ENCODE assay signal across 1 cellular context in genomic region chr7:21671859-21672258, GRCh38.
TF ChIP-seq lines count a peak whose summit lies in the region.

No MANE protein-coding gene starts in this region.

TF ChIP-seq in GM12878, 131 proteins besides CTCF, POLR2A, EP300 and RAD21 (continued from another document):
- TF ChIP-seq, protein P1, sequence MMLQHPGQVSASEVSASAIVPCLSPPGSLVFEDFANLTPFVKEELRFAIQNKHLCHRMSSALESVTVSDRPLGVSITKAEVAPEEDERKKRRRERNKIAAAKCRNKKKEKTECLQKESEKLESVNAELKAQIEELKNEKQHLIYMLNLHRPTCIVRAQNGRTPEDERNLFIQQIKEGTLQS (IDR thresholded peaks at IDR 0.05; ENCODE audit: borderline replicate concordance, extremely low read depth, low read depth, low read length), result no peak
- TF ChIP-seq RUNX3 (IDR thresholded peaks at IDR 0.05; ENCODE audit: low read length) (peak; percentile 59), ZBED1 (IDR thresholded peaks at IDR 0.05; ENCODE audit: borderline replicate concordance) (0 out of 2 replicates have a peak, but pooled peaks have one; percentile 38), ZNF217 (IDR thresholded peaks at IDR 0.05) (no peak), TCF3 (IDR thresholded peaks at IDR 0.05; ENCODE audit: borderline replicate concordance, insufficient read depth, low read depth, low read length) (no peak), JUNB (IDR thresholded peaks at IDR 0.05) (peak; percentile 82), SPI1 (IDR thresholded peaks at IDR 0.05; ENCODE audit: borderline replicate concordance, insufficient read depth, low read depth, low read length) (peak; percentile 35; the same call in 1 of the 2 replicates), ATF7 (IDR thresholded peaks at IDR 0.05; ENCODE audit: low read depth) (no peak), HDAC6 (IDR thresholded peaks at IDR 0.05; ENCODE audit: unreplicated experiment) (no peak), NFYA (IDR thresholded peaks at IDR 0.05; ENCODE audit: borderline replicate concordance, low read depth, low read length) (no peak), SMAD5 (IDR thresholded peaks at IDR 0.05; ENCODE audit: low read depth) (no peak), BRCA1 (IDR thresholded peaks at IDR 0.05; ENCODE audit: low read depth, low read length) (no peak)
- TF ChIP-seq, protein P2, sequence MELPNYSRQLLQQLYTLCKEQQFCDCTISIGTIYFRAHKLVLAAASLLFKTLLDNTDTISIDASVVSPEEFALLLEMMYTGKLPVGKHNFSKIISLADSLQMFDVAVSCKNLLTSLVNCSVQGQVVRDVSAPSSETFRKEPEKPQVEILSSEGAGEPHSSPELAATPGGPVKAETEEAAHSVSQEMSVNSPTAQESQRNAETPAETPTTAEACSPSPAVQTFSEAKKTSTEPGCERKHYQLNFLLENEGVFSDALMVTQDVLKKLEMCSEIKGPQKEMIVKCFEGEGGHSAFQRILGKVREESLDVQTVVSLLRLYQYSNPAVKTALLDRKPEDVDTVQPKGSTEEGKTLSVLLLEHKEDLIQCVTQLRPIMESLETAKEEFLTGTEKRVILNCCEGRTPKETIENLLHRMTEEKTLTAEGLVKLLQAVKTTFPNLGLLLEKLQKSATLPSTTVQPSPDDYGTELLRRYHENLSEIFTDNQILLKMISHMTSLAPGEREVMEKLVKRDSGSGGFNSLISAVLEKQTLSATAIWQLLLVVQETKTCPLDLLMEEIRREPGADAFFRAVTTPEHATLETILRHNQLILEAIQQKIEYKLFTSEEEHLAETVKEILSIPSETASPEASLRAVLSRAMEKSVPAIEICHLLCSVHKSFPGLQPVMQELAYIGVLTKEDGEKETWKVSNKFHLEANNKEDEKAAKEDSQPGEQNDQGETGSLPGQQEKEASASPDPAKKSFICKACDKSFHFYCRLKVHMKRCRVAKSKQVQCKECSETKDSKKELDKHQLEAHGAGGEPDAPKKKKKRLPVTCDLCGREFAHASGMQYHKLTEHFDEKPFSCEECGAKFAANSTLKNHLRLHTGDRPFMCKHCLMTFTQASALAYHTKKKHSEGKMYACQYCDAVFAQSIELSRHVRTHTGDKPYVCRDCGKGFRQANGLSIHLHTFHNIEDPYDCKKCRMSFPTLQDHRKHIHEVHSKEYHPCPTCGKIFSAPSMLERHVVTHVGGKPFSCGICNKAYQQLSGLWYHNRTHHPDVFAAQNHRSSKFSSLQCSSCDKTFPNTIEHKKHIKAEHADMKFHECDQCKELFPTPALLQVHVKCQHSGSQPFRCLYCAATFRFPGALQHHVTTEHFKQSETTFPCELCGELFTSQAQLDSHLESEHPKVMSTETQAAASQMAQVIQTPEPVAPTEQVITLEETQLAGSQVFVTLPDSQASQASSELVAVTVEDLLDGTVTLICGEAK (IDR thresholded peaks at IDR 0.05; ENCODE audit: borderline replicate concordance), result no peak
- TF ChIP-seq, protein P3, sequence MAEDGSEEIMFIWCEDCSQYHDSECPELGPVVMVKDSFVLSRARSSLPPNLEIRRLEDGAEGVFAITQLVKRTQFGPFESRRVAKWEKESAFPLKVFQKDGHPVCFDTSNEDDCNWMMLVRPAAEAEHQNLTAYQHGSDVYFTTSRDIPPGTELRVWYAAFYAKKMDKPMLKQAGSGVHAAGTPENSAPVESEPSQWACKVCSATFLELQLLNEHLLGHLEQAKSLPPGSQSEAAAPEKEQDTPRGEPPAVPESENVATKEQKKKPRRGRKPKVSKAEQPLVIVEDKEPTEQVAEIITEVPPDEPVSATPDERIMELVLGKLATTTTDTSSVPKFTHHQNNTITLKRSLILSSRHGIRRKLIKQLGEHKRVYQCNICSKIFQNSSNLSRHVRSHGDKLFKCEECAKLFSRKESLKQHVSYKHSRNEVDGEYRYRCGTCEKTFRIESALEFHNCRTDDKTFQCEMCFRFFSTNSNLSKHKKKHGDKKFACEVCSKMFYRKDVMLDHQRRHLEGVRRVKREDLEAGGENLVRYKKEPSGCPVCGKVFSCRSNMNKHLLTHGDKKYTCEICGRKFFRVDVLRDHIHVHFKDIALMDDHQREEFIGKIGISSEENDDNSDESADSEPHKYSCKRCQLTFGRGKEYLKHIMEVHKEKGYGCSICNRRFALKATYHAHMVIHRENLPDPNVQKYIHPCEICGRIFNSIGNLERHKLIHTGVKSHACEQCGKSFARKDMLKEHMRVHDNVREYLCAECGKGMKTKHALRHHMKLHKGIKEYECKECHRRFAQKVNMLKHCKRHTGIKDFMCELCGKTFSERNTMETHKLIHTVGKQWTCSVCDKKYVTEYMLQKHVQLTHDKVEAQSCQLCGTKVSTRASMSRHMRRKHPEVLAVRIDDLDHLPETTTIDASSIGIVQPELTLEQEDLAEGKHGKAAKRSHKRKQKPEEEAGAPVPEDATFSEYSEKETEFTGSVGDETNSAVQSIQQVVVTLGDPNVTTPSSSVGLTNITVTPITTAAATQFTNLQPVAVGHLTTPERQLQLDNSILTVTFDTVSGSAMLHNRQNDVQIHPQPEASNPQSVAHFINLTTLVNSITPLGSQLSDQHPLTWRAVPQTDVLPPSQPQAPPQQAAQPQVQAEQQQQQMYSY (CRISPR knock-in tag; IDR thresholded peaks at IDR 0.05), result no peak
- TF ChIP-seq, protein P4, sequence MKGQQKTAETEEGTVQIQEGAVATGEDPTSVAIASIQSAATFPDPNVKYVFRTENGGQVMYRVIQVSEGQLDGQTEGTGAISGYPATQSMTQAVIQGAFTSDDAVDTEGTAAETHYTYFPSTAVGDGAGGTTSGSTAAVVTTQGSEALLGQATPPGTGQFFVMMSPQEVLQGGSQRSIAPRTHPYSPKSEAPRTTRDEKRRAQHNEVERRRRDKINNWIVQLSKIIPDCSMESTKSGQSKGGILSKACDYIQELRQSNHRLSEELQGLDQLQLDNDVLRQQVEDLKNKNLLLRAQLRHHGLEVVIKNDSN (IDR thresholded peaks at IDR 0.05; ENCODE audit: borderline replicate concordance, extremely low read length, insufficient read depth, low read depth, low read length), result no peak
